Comparison of ENCODE assay signal across 15 cellular contexts in the genomic region with DNA sequence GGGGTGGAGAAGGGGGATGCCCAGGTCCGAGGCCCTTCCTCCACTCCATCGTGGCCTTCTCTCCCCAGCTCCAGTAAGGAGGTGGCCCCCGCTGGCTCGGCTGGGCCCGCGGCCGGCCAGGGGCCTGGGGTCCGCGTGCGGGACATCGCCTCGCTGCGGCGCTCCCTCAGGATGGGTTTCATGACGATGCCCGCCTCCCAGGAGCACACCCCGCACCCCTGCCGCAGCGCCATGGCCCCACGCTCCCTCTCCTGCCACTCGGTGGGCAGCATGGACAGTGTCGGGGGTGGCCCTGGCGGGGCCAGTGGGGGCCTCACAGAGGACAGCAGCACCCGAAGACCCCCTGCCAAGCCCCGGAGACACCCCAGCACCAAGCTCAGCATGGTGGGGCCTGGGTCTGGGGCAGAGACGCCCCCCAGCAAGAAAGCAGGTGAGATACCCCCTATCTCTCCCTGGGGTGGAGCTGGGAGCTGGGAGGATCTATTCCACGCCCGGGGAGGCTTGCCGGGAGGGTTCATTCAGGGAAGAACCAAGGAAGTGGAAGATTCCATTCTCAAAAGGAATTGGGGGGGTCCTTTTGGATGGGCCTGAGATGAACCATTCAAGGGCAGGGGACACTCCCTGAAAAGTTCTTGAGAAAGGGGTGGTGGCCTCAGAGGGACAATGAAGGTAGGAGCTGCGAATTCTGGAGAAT. TPM values are rescaled to one million over a fixed set of nuclear protein-coding genes. Genes with fewer than 3 reads are reported as not detected.
A peak's percentile ranks its signal among the peaks of the same experiment; 100 is the strongest.
DNase-seq lines count a peak whose midpoint lies in the region; ATAC-seq, FAIRE-seq and TF ChIP-seq lines count a peak whose summit lies in the region.
"Had no signal": no experiment of that assay in that cellular context is flagged by ENCODE, and none has a peak within 500 bp of the region (broad histone marks: within the 10 kb centered on the region; RNA-seq: fewer than 3 reads in every experiment).

No MANE protein-coding gene starts in this region.

- DNase-seq in D341Med (ENCODE audit: low spot score) = peak; percentile 21
- DNase-seq in H4 (ENCODE audit: low spot score) = peak; percentile 37
- DNase-seq in SW480 (ENCODE audit: low spot score) = peak; percentile 69
- peak; percentile 73 for DNase-seq in kidney
- DNase-seq in stimulated activated naive CD4-positive, alpha-beta T cell treated with Interleukin-2 at 50 U/mL for 16 hours (lab: John Stamatoyannopoulos, UW) = no peak
- no peak for DNase-seq in UCSD-AML1 (lab: John Stamatoyannopoulos, UW; ENCODE audit: unreplicated experiment)
- no peak for DNase-seq in natural killer cell
- DNase-seq: activated CD4-positive, alpha-beta T cell treated with anti-CD3 and anti-CD28 coated beads, Interleukin-2, amount 50 U/mL, for 48 hours; activated naive CD4-positive, alpha-beta T cell treated with anti-CD3 and anti-CD28 coated beads, Interleukin-2, amount 10 ng/mL, durations not matched to agents 7 days and 5 days; colonic mucosa; NCI-H187 treated with DMSO at 0.1 percent for 48 hours had no signal

- intact Hi-C loops in kidney (cut with DNase I) (no loop called here), natural killer cell (cut with micrococcal nuclease) (no loop called here)

- H3K4me3 Mint-ChIP-seq in natural killer cell = no peak overlapping the region
- H3K4me3 Mint-ChIP-seq: activated naive CD4-positive, alpha-beta T cell treated with anti-CD3 and anti-CD28 coated beads, Interleukin-2, amount 10 ng/mL, durations not matched to agents 7 days and 5 days; T-helper 2 cell treated with Interferon-gamma antibody and Interleukin-4, amounts not matched to agents 5 μg/mL and 100 μg/mL, for 36 hours had no signal

- H3K4me1 Mint-ChIP-seq in natural killer cell = peaks cover 5 to 10% of the 10 kb centered on the region in 2 donors

- H3K27me3 Mint-ChIP-seq in natural killer cell (ENCODE audit: low read depth in 2 of 2) = peaks cover 0 to 9% of the 10 kb centered on the region in 2 donors

- ATAC-seq in HG02840 (IDR thresholded peaks at IDR 0.05; ENCODE audit: low FRiP score, unreplicated experiment) = no peak
- no peak for ATAC-seq in natural killer cell
- ATAC-seq: GM12878 had no signal

- H3K27ac Mint-ChIP-seq in natural killer cell = no peak overlapping the region
- H3K27ac Mint-ChIP-seq: activated naive CD4-positive, alpha-beta T cell treated with anti-CD3 and anti-CD28 coated beads, Interleukin-2, amount 10 ng/mL, durations not matched to agents 7 days and 5 days; T-helper 2 cell treated with Interferon-gamma antibody and Interleukin-4, amounts not matched to agents 5 μg/mL and 100 μg/mL, for 36 hours had no signal

- TF ChIP-seq CTCF in kidney (IDR thresholded peaks at IDR 0.05; ENCODE audit: borderline replicate concordance, extremely low read depth, insufficient read depth) = no peak
- TF ChIP-seq CTCF in natural killer cell (IDR thresholded peaks at IDR 0.05) = no peak

- no peak for FAIRE-seq in kidney (lab: Jason Lieb, UNC)
- FAIRE-seq: GM12878, keratinocyte had no signal

- H3K36me3 ChIP-seq in kidney (ENCODE audit: control insufficient read depth in 1 of 2, insufficient read depth in 2 of 2, low read length in 2 of 2) = no peaks in the 10 kb centered on the region
- H3K36me3 ChIP-seq: colonic mucosa had no signal

- no peak overlapping the region for H3K9ac ChIP-seq in kidney (ENCODE audit: low read length in 2 of 2)

- H3K9me3 Mint-ChIP-seq in natural killer cell = no peaks in the 10 kb centered on the region
- H3K9me3 Mint-ChIP-seq: activated naive CD4-positive, alpha-beta T cell treated with anti-CD3 and anti-CD28 coated beads, Interleukin-2, amount 10 ng/mL, durations not matched to agents 7 days and 5 days; T-helper 2 cell treated with Interferon-gamma antibody and Interleukin-4, amounts not matched to agents 5 μg/mL and 100 μg/mL, for 36 hours had no signal

- no peak overlapping the region for H3K4me3 ChIP-seq in kidney (ENCODE audit: low read length in 2 of 2)
- H3K4me3 ChIP-seq: colonic mucosa, GM12878 had no signal

- H3K27ac ChIP-seq in kidney (ENCODE audit: low read depth in 2 of 2, low read length in 2 of 2) = no peak overlapping the region
- H3K27ac ChIP-seq: colonic mucosa had no signal

- H3K9me3 ChIP-seq in kidney (ENCODE audit: control insufficient read depth in 1 of 2, low read length in 2 of 2) = no peaks in the 10 kb centered on the region
- H3K9me3 ChIP-seq: colonic mucosa had no signal

- no peaks in the 10 kb centered on the region for H3K36me3 Mint-ChIP-seq in natural killer cell
- H3K36me3 Mint-ChIP-seq: activated naive CD4-positive, alpha-beta T cell treated with anti-CD3 and anti-CD28 coated beads, Interleukin-2, amount 10 ng/mL, durations not matched to agents 7 days and 5 days had no signal

- peaks cover 5% of the 10 kb centered on the region in 2 donors for H3K4me1 ChIP-seq in kidney (ENCODE audit: control insufficient read depth in 1 of 2, insufficient read depth in 1 of 2, low read depth in 1 of 2, low read length in 2 of 2)

RNA-seq across cellular contexts. Expression of gene NYAP1, which starts 3.2 kb away (rescaled TPM):
- total RNA-seq in H4 (2014; rRNA removed; shearing (Covaris generic)) = not detected in 2 replicates
- total RNA-seq in kidney (0.41 TPM), natural killer cell (under 1 TPM in 2 of 3 donors, not detected in 1; 0.12 to 0.13 TPM)
- polyA plus RNA-seq in kidney (ENCODE audit: insufficient read depth, low read depth, low replicate concordance) = 0.69 TPM

RNA-seq across cellular contexts. Expression of gene TSC22D4, which starts 7.9 kb away (rescaled TPM):
- 19.4 and 28.2 TPM in 2 replicates for total RNA-seq in H4 (2014; rRNA removed; shearing (Covaris generic))
- total RNA-seq in kidney (61.5 TPM), natural killer cell (100 to 1,000 TPM; 140 to 173 (median 168) TPM)
- 67.0 TPM for polyA plus RNA-seq in kidney (ENCODE audit: insufficient read depth, low read depth, low replicate concordance)

RNA-seq across cellular contexts. Expression of gene SPACDR, which starts 22.8 kb away (rescaled TPM):
- 0.84 and 1.0 TPM in 2 replicates for total RNA-seq in H4 (2014; rRNA removed; shearing (Covaris generic))
- total RNA-seq in kidney (0.54 TPM), natural killer cell (1 to 10 TPM; 2.3 to 4.1 (median 3.9) TPM)
- polyA plus RNA-seq in kidney (ENCODE audit: insufficient read depth, low read depth, low replicate concordance) = not detected

RNA-seq across cellular contexts. Expression of gene PPP1R35, which starts 50.6 kb away (rescaled TPM):
- 22.6 and 31.5 TPM in 2 replicates for total RNA-seq in H4 (2014; rRNA removed; shearing (Covaris generic))
- total RNA-seq in kidney (41.7 TPM), natural killer cell (10 to 100 TPM; 41.0 to 45.1 (median 44.7) TPM)
- 40.2 TPM for polyA plus RNA-seq in kidney (ENCODE audit: insufficient read depth, low read depth, low replicate concordance)

RNA-seq across cellular contexts. Expression of gene AGFG2, which starts 52.1 kb away (rescaled TPM):
- 4.9 and 7.6 TPM in 2 replicates for total RNA-seq in H4 (2014; rRNA removed; shearing (Covaris generic))
- 37.3 TPM for total RNA-seq in kidney
- 24.3 TPM for polyA plus RNA-seq in kidney (ENCODE audit: insufficient read depth, low read depth, low replicate concordance)
- 10 to 100 TPM; 21.5 to 32.6 (median 22.2) TPM for total RNA-seq in natural killer cell

Comparison
In these comparisons a context has a peak if more than half of its experiments do, and no peak if none do; other contexts are left out.
1. DNase-seq: peak in D341Med (single experiment), H4 (single experiment), SW480 (single experiment) and kidney (single experiment); none in stimulated activated naive CD4-positive, alpha-beta T cell treated with Interleukin-2 at 50 U/mL for 16 hours (single experiment), UCSD-AML1 (single experiment) and natural killer cell (single experiment).